Comparison of ENCODE assay signal across 8 cellular contexts in the genomic region with DNA sequence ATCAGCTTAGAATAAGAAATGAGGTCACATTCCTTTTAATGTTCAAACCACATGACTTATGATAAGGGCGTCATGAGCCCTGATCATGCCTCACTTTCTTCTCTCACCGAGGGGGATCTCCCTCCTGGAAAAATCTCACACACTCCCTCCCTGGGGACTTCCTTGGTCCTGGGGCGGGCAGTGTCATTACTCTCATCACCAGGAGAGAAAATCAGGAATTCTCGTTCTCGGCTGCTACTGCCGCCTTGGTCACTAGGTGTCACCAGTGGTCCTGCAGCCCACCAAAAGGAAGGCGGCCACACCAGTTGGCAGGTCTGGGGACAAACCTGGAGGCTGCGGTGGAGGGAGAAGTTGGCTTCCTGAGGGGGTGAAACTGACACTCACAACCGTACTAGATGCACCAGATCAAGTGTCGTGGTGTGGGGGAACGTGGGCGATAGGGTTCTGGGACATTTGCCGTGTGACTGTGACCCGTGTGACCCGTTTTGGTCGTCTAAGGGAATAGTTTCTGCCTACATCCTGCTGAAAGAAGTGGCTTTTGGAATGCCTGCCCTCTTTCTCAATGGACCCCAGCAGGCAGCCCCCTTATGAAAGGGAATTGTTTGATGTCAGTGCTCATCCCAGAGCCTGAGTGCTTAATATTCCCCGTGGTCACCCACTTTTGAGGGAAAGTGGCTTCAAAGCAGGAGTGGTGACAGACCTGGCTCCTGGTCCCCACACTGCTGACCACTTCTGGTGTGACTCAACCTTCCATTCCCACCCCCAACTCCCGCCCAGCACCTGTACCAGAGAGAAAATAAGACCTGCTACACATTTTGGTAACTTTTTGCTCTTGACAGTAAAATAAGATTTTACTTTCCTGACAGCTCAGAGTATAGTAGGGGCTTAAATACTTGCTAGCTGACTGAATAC.
A peak's percentile ranks its signal among the peaks of the same experiment; 100 is the strongest.
DNase-seq lines count a peak whose midpoint lies in the region; ATAC-seq and TF ChIP-seq lines count a peak whose summit lies in the region.

No MANE protein-coding gene starts in this region.

- ATAC-seq in GM19025 (IDR thresholded peaks at IDR 0.05; ENCODE audit: low read depth, unreplicated experiment) (peak; percentile 73), HG03139 (IDR thresholded peaks at IDR 0.05; ENCODE audit: unreplicated experiment) (peak; percentile 79)

- peak; percentile 91 for TF ChIP-seq CTCF in BJ (IDR thresholded peaks at IDR 0.05; ENCODE audit: insufficient read depth, low read depth, low read length)

- POLR2A ChIA-PET in BJ (lab: Charles Lee): no interaction called here

- TF ChIP-seq POLR2A in erythroblast (IDR thresholded peaks at IDR 0.05; ENCODE audit: low read length): no peak

- peaks cover 2% of the 10 kb centered on the region; the same call in 1 of the 2 replicates for H3K27me3 ChIP-seq in BJ (ENCODE audit: control insufficient read depth, insufficient read depth, low read length)

- DNase-seq in BJ (ENCODE audit: low read depth) (no peak), NCI-H510A treated with DMSO at 0.1 percent for 48 hours (lab: John Stamatoyannopoulos, UW) (peak; percentile 19), erythroblast (lab: John Stamatoyannopoulos, UW) (peak; percentile 50 to 58), mucosa of gallbladder (ENCODE audit: low spot score) (peak; percentile 21), stromal cell of bone marrow (ENCODE audit: low read depth) (peak; percentile 32)
- peak; percentile 43 for DNase-seq in activated CD8-positive, alpha-beta memory T cell treated with anti-CD3 and anti-CD28 coated beads, Interleukin-2, amount 50 U/mL, for 4 hours

- CTCF ChIA-PET in BJ (lab: Yijun Ruan, JAX): interaction anchor here (0.6 to 2.5 kb wide), 7 partner anchors 9 to 288 kb away, joined by 3 to 8 read pairs (median 4); no protein-coding TSS in a partner anchor

- no peak overlapping the region for H3K4me3 ChIP-seq in BJ (ENCODE audit: low read depth, low read length)

- H3K36me3 ChIP-seq in BJ (ENCODE audit: control insufficient read depth, insufficient read depth, low read length): no peaks in the 10 kb centered on the region
